9 cellular contexts compared by ENCODE assay signal in the genomic region with DNA sequence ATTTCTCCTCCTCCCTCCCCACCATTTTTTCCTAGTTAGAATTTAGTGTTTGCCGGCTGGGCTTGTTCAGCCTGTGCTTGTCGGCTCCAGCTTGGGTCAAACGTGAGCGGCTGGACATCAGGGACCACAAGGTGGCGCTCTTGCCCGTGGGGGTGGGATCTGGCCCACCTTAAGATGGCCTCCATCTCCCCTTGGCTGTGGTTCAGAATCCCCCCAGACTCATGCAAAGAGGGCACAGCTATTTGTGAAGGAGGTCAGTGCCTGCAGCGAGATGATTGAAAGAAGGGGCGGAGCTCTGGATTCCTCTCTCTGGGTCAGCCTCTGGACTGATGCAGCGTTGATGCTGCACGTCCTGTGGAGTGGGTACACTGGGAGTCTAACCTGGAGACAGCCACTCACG.
A peak's percentile ranks its signal among the peaks of the same experiment; 100 is the strongest.
DNase-seq lines count a peak whose midpoint lies in the region; ATAC-seq and TF ChIP-seq lines count a peak whose summit lies in the region.
"Had no signal": no experiment of that assay in that cellular context is flagged by ENCODE, and none has a peak within 500 bp of the region (broad histone marks: within the 10 kb centered on the region; RNA-seq: fewer than 3 reads in every experiment).

No MANE protein-coding gene starts in this region.

- H3K9me3 ChIP-seq in Peyer's patch (no peaks in the 10 kb centered on the region), sigmoid colon (no peaks in the 10 kb centered on the region)
- no peaks in the 10 kb centered on the region for H3K9me3 ChIP-seq in naive thymus-derived CD4-positive, alpha-beta T cell (ENCODE audit: control insufficient read depth in 2 of 3, low read length in 3 of 3)
- H3K9me3 ChIP-seq: thoracic aorta had no signal

- no peak for ATAC-seq in naive thymus-derived CD4-positive, alpha-beta T cell

- CTCF ChIA-PET in naive thymus-derived CD4-positive, alpha-beta T cell (lab: Charles Lee) = no interaction called here

- WGBS in sigmoid colon, 2 donors = 38% methylated on average over 11 of the region's 11 CpGs

- H3K36me3 ChIP-seq in Peyer's patch (no peaks in the 10 kb centered on the region), sigmoid colon (no peaks in the 10 kb centered on the region)
- no peaks in the 10 kb centered on the region for H3K36me3 ChIP-seq in naive thymus-derived CD4-positive, alpha-beta T cell (ENCODE audit: control insufficient read depth in 2 of 3, insufficient read depth in 3 of 3, low read length in 3 of 3)
- H3K36me3 ChIP-seq: thoracic aorta had no signal

- H3K27me3 ChIP-seq in Peyer's patch (no peaks in the 10 kb centered on the region), sigmoid colon (no peaks in the 10 kb centered on the region)
- H3K27me3 ChIP-seq in naive thymus-derived CD4-positive, alpha-beta T cell (ENCODE audit: control insufficient read depth in 2 of 2, insufficient read depth in 2 of 2, low read length in 2 of 2) = no peaks in the 10 kb centered on the region

- TF ChIP-seq CTCF in GM12873 (IDR thresholded peaks at IDR 0.05; ENCODE audit: insufficient read depth, low read depth, low read length, missing control alignments) = peak; percentile 65
- peak in 4 of 6 experiments; percentile 5 to 29 (median 20) for TF ChIP-seq CTCF in Peyer's patch (IDR thresholded peaks at IDR 0.05)
- peak; percentile 85 for TF ChIP-seq CTCF in glutamatergic neuron (IDR thresholded peaks at IDR 0.05; ENCODE audit: partially characterized antibody, unreplicated experiment)
- TF ChIP-seq CTCF in sigmoid colon (IDR thresholded peaks at IDR 0.05) = peak in 3 of 4 experiments; percentile 9 to 31 (median 17)

- H3K4me3 ChIP-seq in Peyer's patch (no peak overlapping the region), sigmoid colon (no peak overlapping the region)
- no peak overlapping the region for H3K4me3 ChIP-seq in naive thymus-derived CD4-positive, alpha-beta T cell (ENCODE audit: low read length)
- H3K4me3 ChIP-seq: thoracic aorta had no signal

- H3K36me3 Mint-ChIP-seq in glutamatergic neuron (ENCODE audit: unreplicated experiment) = no peaks in the 10 kb centered on the region
- H3K36me3 Mint-ChIP-seq in naive thymus-derived CD4-positive, alpha-beta T cell = peaks cover 0 to 6% (median 0%) of the 10 kb centered on the region in 5 donors

- no peak for TF ChIP-seq EP300 in sigmoid colon (IDR thresholded peaks at IDR 0.05)

- POLR2A ChIA-PET in naive thymus-derived CD4-positive, alpha-beta T cell (lab: Charles Lee) = no interaction called here

- no peaks in the 10 kb centered on the region for H3K27me3 Mint-ChIP-seq in glutamatergic neuron (ENCODE audit: unreplicated experiment)
- H3K27me3 Mint-ChIP-seq in naive thymus-derived CD4-positive, alpha-beta T cell = peaks cover 5 to 37% (median 30%) of the 10 kb centered on the region in 5 donors

- TF ChIP-seq POLR2A in Peyer's patch (IDR thresholded peaks at IDR 0.05) (no peak), sigmoid colon (IDR thresholded peaks at IDR 0.05) (no peak)

- DNase-seq in Peyer's patch (no peak), glutamatergic neuron (peak; percentile 85), sigmoid colon (no peak), occipital lobe (lab: John Stamatoyannopoulos, UW) (no peak), NCI-H146 (lab: John Stamatoyannopoulos, UW) (no peak), SW480 (ENCODE audit: low spot score) (no peak)
- no peak for DNase-seq in naive thymus-derived CD4-positive, alpha-beta T cell

- H3K9me3 Mint-ChIP-seq in glutamatergic neuron (ENCODE audit: unreplicated experiment) = peaks cover 2% of the 10 kb centered on the region
- peaks cover 0 to 10% (median 0%) of the 10 kb centered on the region in 11 donors for H3K9me3 Mint-ChIP-seq in naive thymus-derived CD4-positive, alpha-beta T cell

- H3K4me1 ChIP-seq in Peyer's patch (no peaks in the 10 kb centered on the region), sigmoid colon (peaks cover 0 to 29% (median 18%) of the 10 kb centered on the region in 4 donors)
- H3K4me1 ChIP-seq in naive thymus-derived CD4-positive, alpha-beta T cell (ENCODE audit: control insufficient read depth in 2 of 2, insufficient read depth in 2 of 2, low read length in 2 of 2) = no peaks in the 10 kb centered on the region

- peaks cover 1% of the 10 kb centered on the region for H3K4me1 Mint-ChIP-seq in glutamatergic neuron (ENCODE audit: low read depth, unreplicated experiment)
- H3K4me1 Mint-ChIP-seq in naive thymus-derived CD4-positive, alpha-beta T cell = no peaks in the 10 kb centered on the region

- no peak overlapping the region for H3K27ac ChIP-seq in Peyer's patch
- no peak overlapping the region for H3K27ac ChIP-seq in sigmoid colon
- no peak overlapping the region for H3K27ac ChIP-seq in naive thymus-derived CD4-positive, alpha-beta T cell (ENCODE audit: low read depth, low read length)
- H3K27ac ChIP-seq: thoracic aorta had no signal

- H3K4me3 Mint-ChIP-seq in glutamatergic neuron (ENCODE audit: unreplicated experiment) = no peak overlapping the region
- H3K4me3 Mint-ChIP-seq in naive thymus-derived CD4-positive, alpha-beta T cell = no peak overlapping the region

- intact Hi-C loops in sigmoid colon (cut with DNase I) = loop anchor here (5.0 to 10.0 kb wide), 2 partner anchors 145 to 687 kb away; no protein-coding TSS in a partner anchor
- intact Hi-C loops in naive thymus-derived CD4-positive, alpha-beta T cell (cut with micrococcal nuclease) = loop anchor here in 1 of 2 donors (5.0 kb wide), 1 partner anchor 685 kb away; no protein-coding TSS in a partner anchor

- H3K27ac Mint-ChIP-seq in glutamatergic neuron (ENCODE audit: unreplicated experiment) = no peak overlapping the region
- no peak overlapping the region for H3K27ac Mint-ChIP-seq in naive thymus-derived CD4-positive, alpha-beta T cell

Comparison
In these comparisons a context has a peak if more than half of its experiments do, and no peak if none do; other contexts are left out.
1. CTCF ChIP-seq: peak in every context shown above with its lines; median percentile 85 in glutamatergic neuron; 65 in GM12873; 20 in Peyer's patch; 17 in sigmoid colon.